9 cellular contexts compared by ENCODE assay signal in the genomic region with DNA sequence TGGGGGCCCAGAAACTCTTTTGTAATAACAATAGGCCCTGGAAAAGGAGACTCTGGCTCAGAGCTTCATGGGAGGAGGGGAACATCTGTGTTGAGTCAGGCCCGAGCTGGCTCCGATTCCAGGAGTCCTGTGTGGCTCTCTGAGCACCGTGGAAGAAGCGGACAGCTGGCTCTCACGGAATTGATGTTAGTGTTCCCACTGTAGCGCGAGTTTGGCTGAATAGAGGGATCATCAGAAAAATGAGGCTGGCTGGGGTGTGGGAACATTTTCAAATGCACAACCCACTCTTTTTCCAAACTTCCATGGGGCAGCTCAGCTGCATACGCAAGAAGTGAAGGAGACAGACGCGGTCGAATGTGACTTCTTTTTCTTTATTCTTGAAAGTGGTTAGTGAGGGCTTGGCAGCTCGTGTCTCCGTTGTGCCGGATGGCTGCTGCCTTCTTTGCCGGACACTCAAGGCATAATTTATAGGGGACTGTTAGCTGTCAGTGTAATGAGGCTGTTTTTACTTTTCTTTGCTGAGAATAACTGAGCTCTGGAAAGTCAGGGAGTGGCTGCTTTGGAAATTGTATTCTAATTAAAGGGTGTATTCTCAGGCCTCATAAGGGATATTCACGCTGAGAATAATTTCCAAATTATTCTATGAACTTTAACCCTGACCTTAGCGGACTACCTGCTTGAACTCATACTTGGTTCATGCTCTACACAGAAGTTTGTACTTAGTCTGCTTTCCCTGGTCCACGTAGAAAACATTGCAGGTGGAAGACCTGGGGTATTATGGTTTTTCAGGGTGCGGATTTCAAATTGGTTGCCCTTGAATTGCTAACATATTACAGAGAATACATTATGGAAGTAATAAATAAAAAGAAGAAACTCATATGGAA. TPM values are rescaled to one million over a fixed set of nuclear protein-coding genes. Genes with fewer than 3 reads are reported as not detected.
DNase-seq lines count a peak whose midpoint lies in the region; ATAC-seq and TF ChIP-seq lines count a peak whose summit lies in the region.
"Had no signal": no experiment of that assay in that cellular context is flagged by ENCODE, and none has a peak within 500 bp of the region (broad histone marks: within the 10 kb centered on the region; RNA-seq: fewer than 3 reads in every experiment).

No MANE protein-coding gene starts in this region.

- POLR2A ChIA-PET in CD4-positive, alpha-beta memory T cell (lab: Charles Lee; ENCODE audit: partially characterized antibody): interaction anchor here (1.4 to 1.9 kb wide), 3 partner anchors 22 to 53 kb away, joined by 3 to 5 read pairs (median 4); no protein-coding TSS in a partner anchor
- POLR2A ChIA-PET in WTC11 (lab: Charles Lee): no interaction called here

- no peak for DNase-seq in CD4-positive, alpha-beta memory T cell
- peak; percentile 32 for DNase-seq in WTC11 (ENCODE audit: low spot score)
- DNase-seq in heart left ventricle: peak; percentile 71 to 83 (median 78)
- peak; percentile 29 for DNase-seq in pons (ENCODE audit: low spot score)
- DNase-seq in NCI-H1436 treated with DMSO at 0.1 percent for 48 hours (lab: John Stamatoyannopoulos, UW): no peak
- DNase-seq: NK-92 treated with Interleukin-12 subunit alpha and Interleukin-12 subunit beta, amount 100 ng/mL, for 24 hours had no signal

- H3K9me3 ChIP-seq in CD4-positive, alpha-beta memory T cell (ENCODE audit: control insufficient read depth in 1 of 2, low read length in 2 of 2): no peaks in the 10 kb centered on the region
- no peaks in the 10 kb centered on the region for H3K9me3 ChIP-seq in heart left ventricle

- no peak overlapping the region for H3K27ac ChIP-seq in CD4-positive, alpha-beta memory T cell (ENCODE audit: low read depth, low read length)
- peak overlapping the region in 10 of 12 donors; percentile 26 to 76 (median 50) for H3K27ac ChIP-seq in heart left ventricle

- CTCF ChIA-PET in CD4-positive, alpha-beta memory T cell (lab: Charles Lee; ENCODE audit: partially characterized antibody): interaction anchor here (1.3 to 9.6 kb wide), 2 partner anchors 11 to 79 kb away, joined by 3 to 138 read pairs; no protein-coding TSS in a partner anchor
- CTCF ChIA-PET in WTC11 (lab: Charles Lee): interaction anchor here (1.1 kb wide), 1 partner anchor 80 kb away, joined by 4 read pairs; no protein-coding TSS in a partner anchor

- no peaks in the 10 kb centered on the region for H3K27me3 Mint-ChIP-seq in CD4-positive, alpha-beta memory T cell
- no peaks in the 10 kb centered on the region for H3K27me3 Mint-ChIP-seq in WTC11 (ENCODE audit: low read depth)

- WGBS in heart left ventricle, 4 donors: 61 to 74% (median 73%) methylated on average over 19 of the region's 19 CpGs

- ATAC-seq in WTC11: peak; percentile 95
- ATAC-seq in heart left ventricle: peak; percentile 86 to 99 (median 94)
- no peak for ATAC-seq in HG03521 (IDR thresholded peaks at IDR 0.05; ENCODE audit: unreplicated experiment)
- ATAC-seq in HG03460 (IDR thresholded peaks at IDR 0.05; ENCODE audit: unreplicated experiment): no peak
- no peak for ATAC-seq in HG02571 (IDR thresholded peaks at IDR 0.05; ENCODE audit: unreplicated experiment)

- peaks cover 72 to 94% (median 83%) of the 10 kb centered on the region in 4 donors for H3K4me1 Mint-ChIP-seq in CD4-positive, alpha-beta memory T cell
- peaks cover 31% of the 10 kb centered on the region for H3K4me1 Mint-ChIP-seq in WTC11

- peaks cover 75% of the 10 kb centered on the region for H3K4me1 ChIP-seq in CD4-positive, alpha-beta memory T cell (ENCODE audit: insufficient read depth, low read length)
- peaks cover 0 to 73% (median 4%) of the 10 kb centered on the region in 12 donors for H3K4me1 ChIP-seq in heart left ventricle

- TF ChIP-seq CTCF in WTC11 (IDR thresholded peaks at IDR 0.05): no peak
- TF ChIP-seq CTCF in heart left ventricle (IDR thresholded peaks at IDR 0.05): no peak

- H3K27ac Mint-ChIP-seq in CD4-positive, alpha-beta memory T cell: peak overlapping the region in 5 of 7 donors; percentile 16 to 83 (median 36)
- peak overlapping the region; percentile 6; the same call in 1 of the 2 replicates for H3K27ac Mint-ChIP-seq in WTC11

- intact Hi-C loops in CD4-positive, alpha-beta memory T cell (cut with micrococcal nuclease): no loop called here
- intact Hi-C loops in heart left ventricle (cut with DNase I): no loop called here

- peaks cover 6% of the 10 kb centered on the region for H3K36me3 ChIP-seq in CD4-positive, alpha-beta memory T cell (ENCODE audit: insufficient read depth, low read length)
- peaks cover 0 to 37% (median 5%) of the 10 kb centered on the region in 9 donors for H3K36me3 ChIP-seq in heart left ventricle

- H3K9me3 Mint-ChIP-seq in CD4-positive, alpha-beta memory T cell: no peaks in the 10 kb centered on the region
- H3K9me3 Mint-ChIP-seq in WTC11: no peaks in the 10 kb centered on the region

- no peaks in the 10 kb centered on the region for H3K27me3 ChIP-seq in CD4-positive, alpha-beta memory T cell (ENCODE audit: insufficient read depth, low read length)
- H3K27me3 ChIP-seq in heart left ventricle: no peaks in the 10 kb centered on the region

- no peak overlapping the region for H3K4me3 ChIP-seq in CD4-positive, alpha-beta memory T cell (ENCODE audit: low read length in 2 of 2)
- peak overlapping the region in 7 of 12 donors; percentile 6 to 42 (median 36) for H3K4me3 ChIP-seq in heart left ventricle

- H3K36me3 Mint-ChIP-seq in CD4-positive, alpha-beta memory T cell: peaks cover 76 to 79% of the 10 kb centered on the region in 2 donors
- H3K36me3 Mint-ChIP-seq in WTC11: no peaks in the 10 kb centered on the region

- peak overlapping the region in 1 of 8 donors; percentile 27 for H3K4me3 Mint-ChIP-seq in CD4-positive, alpha-beta memory T cell
- H3K4me3 Mint-ChIP-seq in WTC11: peak overlapping the region; percentile 17

- no peak for TF ChIP-seq POLR2A in heart left ventricle (IDR thresholded peaks at IDR 0.05)

TF ChIP-seq in WTC11, 78 proteins besides CTCF, POLR2A, EP300 and RAD21:
- no peak for TF ChIP-seq NR3C1 (CRISPR knock-in tag; conservative IDR thresholded peaks at IDR 0.05; ENCODE audit: low read depth)
- TF ChIP-seq PRDM15 (CRISPR knock-in tag; IDR thresholded peaks at IDR 0.05): peak; percentile 85
- TF ChIP-seq ZNF671 (CRISPR knock-in tag; IDR thresholded peaks at IDR 0.05): no peak

RNA-seq across cellular contexts. Expression of gene MDFIC, which starts 23.1 kb away (rescaled TPM):
- 10 to 100 TPM; 68.1 to 78.0 TPM for total RNA-seq in CD4-positive, alpha-beta memory T cell
- polyA plus RNA-seq in CD4-positive, alpha-beta memory T cell: 100 to 1,000 TPM; 180 to 194 TPM
- total RNA-seq in WTC11 (2021) (7.4 to 8.4 TPM (median 8.3 TPM) in 3 replicates), heart left ventricle (10 to 100 TPM; 20.6 to 51.8 (median 34.5) TPM)
- polyA plus RNA-seq in heart left ventricle: 10 to 100 TPM; 11.2 to 12.6 TPM

Comparison
In these comparisons a context has a peak if more than half of its experiments do, and no peak if none do; other contexts are left out.
1. DNase-seq: peak in WTC11 (single experiment), heart left ventricle (5 of 5) and pons (single experiment); none in CD4-positive, alpha-beta memory T cell (0 of 5) and NCI-H1436 treated with DMSO at 0.1 percent for 48 hours (single experiment).
2. H3K4me3 ChIP-seq: peak in heart left ventricle (7 of 12); none in CD4-positive, alpha-beta memory T cell (0 of 2).
3. ATAC-seq: peak in WTC11 (single experiment) and heart left ventricle (4 of 4); none in HG03521 (single experiment), HG03460 (single experiment) and HG02571 (single experiment).